7 cellular contexts compared by ENCODE assay signal in the genomic region with DNA sequence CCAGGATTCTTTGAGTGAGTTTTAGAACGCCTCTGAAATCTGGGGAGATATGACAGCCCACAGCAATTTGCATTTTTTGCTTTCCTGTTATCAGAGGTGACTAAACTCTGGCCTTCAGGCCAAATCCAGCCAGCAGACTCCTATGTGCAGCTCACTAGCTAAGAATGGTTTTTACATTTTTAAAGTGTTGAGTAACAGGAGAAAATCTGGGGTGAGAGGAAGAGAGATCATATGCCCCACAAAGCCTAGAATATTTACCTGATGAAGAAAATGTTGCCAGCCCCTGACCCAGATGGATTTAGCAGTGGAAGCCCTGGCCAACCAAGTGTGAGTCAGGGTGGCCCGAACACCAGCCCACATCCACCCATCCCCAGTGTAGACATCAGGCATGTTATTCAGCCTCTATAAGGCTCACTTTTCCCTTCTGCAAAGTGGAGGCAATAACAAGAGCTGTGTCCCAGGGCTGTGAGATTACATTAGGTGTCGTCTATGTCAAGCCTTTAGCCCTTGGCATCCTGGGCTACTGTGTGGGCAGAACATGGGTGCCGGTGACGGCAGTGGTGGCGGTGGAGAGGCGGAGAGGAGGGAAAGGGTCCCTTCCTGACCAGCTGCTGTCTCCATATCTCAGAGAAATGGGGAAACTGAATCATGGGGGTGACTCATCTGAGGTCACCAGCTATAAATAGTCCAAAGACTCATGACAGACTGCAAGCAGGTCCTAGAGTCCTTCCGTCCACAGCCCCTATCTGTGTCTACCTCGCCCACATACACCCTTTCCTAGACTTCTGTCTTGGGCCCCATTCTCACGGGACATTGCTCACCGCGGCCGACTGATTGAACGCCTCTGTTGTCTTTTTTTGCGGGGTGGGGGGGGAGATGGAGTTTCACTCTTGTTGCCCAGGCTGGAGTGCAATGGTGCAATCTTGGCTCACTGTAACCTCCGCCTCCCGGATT. TPM values are rescaled to one million over a fixed set of nuclear protein-coding genes. Genes with fewer than 3 reads are reported as not detected.
DNase-seq lines count a peak whose midpoint lies in the region; ATAC-seq and TF ChIP-seq lines count a peak whose summit lies in the region.

No MANE protein-coding gene starts in this region.

- WGBS in body of pancreas, 2 donors = 59 to 74% methylated on average over 17 of the region's 17 CpGs
- 58% methylated on average over 15 of the region's 17 CpGs for WGBS in right lobe of liver (ENCODE audit: insufficient coverage, low coverage, low lambda C conversion rate, missing lambda C conversion rate)

- peak; percentile 79 for ATAC-seq in GM19043 (IDR thresholded peaks at IDR 0.05; ENCODE audit: low read depth, unreplicated experiment)
- peak; percentile 78 for ATAC-seq in HG03159 (IDR thresholded peaks at IDR 0.05; ENCODE audit: unreplicated experiment)
- ATAC-seq in body of pancreas = peak; percentile 59
- ATAC-seq in right lobe of liver = peak; percentile 63 to 82 (median 72)

- peaks cover 8% of the 10 kb centered on the region for H3K27me3 Mint-ChIP-seq in T-helper 1 cell treated with Interleukin-12 subunit alpha and Interleukin-12 subunit beta and Interleukin-4 antibody, amounts not matched to agents 30 μg/mL and 1 μg/mL, for 36 hours (ENCODE audit: low read depth)

- no peak for TF ChIP-seq CTCF in body of pancreas (IDR thresholded peaks at IDR 0.05)
- no peak for TF ChIP-seq CTCF in right lobe of liver (IDR thresholded peaks at IDR 0.05)

- H3K4me1 ChIP-seq in body of pancreas = no peaks in the 10 kb centered on the region
- H3K4me1 ChIP-seq in right lobe of liver = peaks cover 0 to 9% (median 4%) of the 10 kb centered on the region in 4 donors

- peak in 1 of 3 donors; percentile 29 for TF ChIP-seq POLR2A in body of pancreas (IDR thresholded peaks at IDR 0.05)
- peak; percentile 28 for TF ChIP-seq POLR2A in right lobe of liver (IDR thresholded peaks at IDR 0.05)

- DNase-seq in body of pancreas (peak in 3 of 4 donors; percentile 19 to 79 (median 45)), right lobe of liver (peak in 1 of 3 donors; percentile 67), NCI-H1930 (lab: John Stamatoyannopoulos, UW) (no peak)
- DNase-seq in stimulated activated CD8-positive, alpha-beta memory T cell treated with anti-CD3 and anti-CD28 coated beads, Interleukin-15, amount 100 ng/mL, for 48 hours (ENCODE audit: low read depth in 2 of 2) = peak; percentile 71 to 79

- H3K27ac ChIP-seq in body of pancreas = peak overlapping the region; percentile 1 to 63 (median 24)
- peak overlapping the region in 2 of 3 donors; percentile 40 to 72 for H3K27ac ChIP-seq in right lobe of liver

- H3K4me3 Mint-ChIP-seq in T-helper 1 cell treated with Interleukin-12 subunit alpha and Interleukin-12 subunit beta and Interleukin-4 antibody, amounts not matched to agents 30 μg/mL and 1 μg/mL, for 36 hours = no peak overlapping the region

- H3K9me3 Mint-ChIP-seq in T-helper 1 cell treated with Interleukin-12 subunit alpha and Interleukin-12 subunit beta and Interleukin-4 antibody, amounts not matched to agents 30 μg/mL and 1 μg/mL, for 36 hours = no peaks in the 10 kb centered on the region

- H3K9me3 ChIP-seq in body of pancreas = no peaks in the 10 kb centered on the region
- no peaks in the 10 kb centered on the region for H3K9me3 ChIP-seq in right lobe of liver

- intact Hi-C loops in body of pancreas (cut with DNase I) = no loop called here
- intact Hi-C loops in right lobe of liver (cut with DNase I) = no loop called here

- no peaks in the 10 kb centered on the region for H3K36me3 Mint-ChIP-seq in T-helper 1 cell treated with Interleukin-12 subunit alpha and Interleukin-12 subunit beta and Interleukin-4 antibody, amounts not matched to agents 30 μg/mL and 1 μg/mL, for 36 hours (ENCODE audit: low read depth)

- H3K27me3 ChIP-seq in body of pancreas (no peaks in the 10 kb centered on the region), right lobe of liver (no peaks in the 10 kb centered on the region)

- peak overlapping the region; percentile 77 for H3K27ac Mint-ChIP-seq in T-helper 1 cell treated with Interleukin-12 subunit alpha and Interleukin-12 subunit beta and Interleukin-4 antibody, amounts not matched to agents 30 μg/mL and 1 μg/mL, for 36 hours

- H3K4me3 ChIP-seq in body of pancreas = no peak overlapping the region
- no peak overlapping the region for H3K4me3 ChIP-seq in right lobe of liver

- H3K4me1 Mint-ChIP-seq in T-helper 1 cell treated with Interleukin-12 subunit alpha and Interleukin-12 subunit beta and Interleukin-4 antibody, amounts not matched to agents 30 μg/mL and 1 μg/mL, for 36 hours (ENCODE audit: low read depth) = peaks cover 17% of the 10 kb centered on the region

- no peaks in the 10 kb centered on the region for H3K36me3 ChIP-seq in body of pancreas (replicated peaks in 1 of 2; ENCODE audit: insufficient read depth in 1 of 2, low read depth in 2 of 2)
- no peaks in the 10 kb centered on the region for H3K36me3 ChIP-seq in right lobe of liver

RNA-seq across cellular contexts. Expression of a gene that starts 32.6 kb away (rescaled TPM):
- 10 to 100 TPM; 66.6 to 91.3 TPM for total RNA-seq in body of pancreas
- 10 to 100 TPM; 17.2 to 65.7 (median 34.2) TPM for total RNA-seq in right lobe of liver

RNA-seq across cellular contexts. Expression of a gene that starts 43.1 kb away (rescaled TPM):
- 10 to 100 TPM; 76.1 to 78.1 TPM for total RNA-seq in body of pancreas
- 10 to 100 TPM in 3 of 6 experiments, 1 to 10 TPM in 3; 5.7 to 16.6 (median 9.6) TPM for total RNA-seq in right lobe of liver

Comparison
In these comparisons a context has a peak if more than half of its experiments do, and no peak if none do; other contexts are left out.
1. DNase-seq: peak in body of pancreas (3 of 4) and stimulated activated CD8-positive, alpha-beta memory T cell treated with anti-CD3 and anti-CD28 coated beads, Interleukin-15, amount 100 ng/mL, for 48 hours (2 of 2); none in NCI-H1930 (0 of 2).
2. RNA of a gene that starts 43.1 kb away (total RNA-seq): 76.1 to 78.1 TPM in body of pancreas; 5.7 to 16.6 TPM in right lobe of liver; every median in the first group is over 4 times any median in the second.
3. Peak in every context shown above with its lines, with median percentiles within 50 percentile points of each other: ATAC-seq.